Comparison of ENCODE assay signal across 20 cellular contexts in the genomic region with DNA sequence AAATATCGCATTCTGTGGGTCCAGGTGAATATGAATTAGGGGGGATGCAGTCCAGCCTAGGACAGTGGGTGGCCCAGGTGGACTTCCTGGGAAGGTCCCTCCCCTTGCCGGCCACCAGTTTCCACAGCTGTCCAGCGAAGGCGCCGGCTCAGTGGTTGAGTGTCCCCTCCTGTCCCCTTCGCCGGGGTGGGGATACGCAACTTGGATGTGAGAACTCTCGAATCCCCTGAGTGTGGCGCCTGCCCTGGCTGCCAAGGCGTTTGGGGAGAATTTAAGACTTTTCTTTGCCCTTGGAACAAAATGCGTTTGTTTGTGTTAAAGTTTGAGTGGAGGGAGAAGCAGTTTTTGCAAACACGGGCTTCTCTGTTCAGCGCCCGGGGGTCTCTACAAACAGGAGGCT.
A peak's percentile ranks its signal among the peaks of the same experiment; 100 is the strongest.
DNase-seq lines count a peak whose midpoint lies in the region; ATAC-seq and TF ChIP-seq lines count a peak whose summit lies in the region.
"Had no signal": no experiment of that assay in that cellular context is flagged by ENCODE, and none has a peak within 500 bp of the region (broad histone marks: within the 10 kb centered on the region; RNA-seq: fewer than 3 reads in every experiment).

No MANE protein-coding gene starts in this region.

- H2BK120ac ChIP-seq in H9 (ENCODE audit: low read depth, low read length, poor library complexity, severe bottlenecking): no peak overlapping the region

- H2BK20ac ChIP-seq in H9 (ENCODE audit: low read depth, low read length, poor library complexity, severe bottlenecking): no peak overlapping the region

- H2BK15ac ChIP-seq in H9 (ENCODE audit: low read depth, low read length): no peak overlapping the region

- H3K4me1 ChIP-seq in H9 (ENCODE audit: insufficient read depth, low read length): no peaks in the 10 kb centered on the region
- no peaks in the 10 kb centered on the region for H3K4me1 ChIP-seq in effector memory CD4-positive, alpha-beta T cell (ENCODE audit: control insufficient read depth, insufficient read depth, low read length, poor library complexity, severe bottlenecking)
- H3K4me1 ChIP-seq: HAP-1 had no signal

- no peak overlapping the region for H3K4me3 Mint-ChIP-seq in H9
- H3K4me3 Mint-ChIP-seq: activated naive CD4-positive, alpha-beta T cell treated with anti-CD3 and anti-CD28 coated beads, Interleukin-2, amount 50 U/mL, for 24 hours; stimulated activated naive CD8-positive, alpha-beta T cell treated with anti-CD3 and anti-CD28 coated beads, Interleukin-15, amount 100 ng/mL, for 72 hours had no signal

- no peak overlapping the region for H2BK5ac ChIP-seq in H9 (ENCODE audit: insufficient read length, low read length)

- H3K9me3 Mint-ChIP-seq in H9: no peaks in the 10 kb centered on the region
- H3K9me3 Mint-ChIP-seq: activated naive CD4-positive, alpha-beta T cell treated with anti-CD3 and anti-CD28 coated beads, Interleukin-2, amount 50 U/mL, for 24 hours; stimulated activated naive CD8-positive, alpha-beta T cell treated with anti-CD3 and anti-CD28 coated beads, Interleukin-15, amount 100 ng/mL, for 72 hours had no signal

- H3K27ac ChIP-seq in H9 (ENCODE audit: insufficient read length, low read depth, low read length) (no peak overlapping the region), WERI-Rb-1 (no peak overlapping the region)
- H3K27ac ChIP-seq in effector memory CD4-positive, alpha-beta T cell (ENCODE audit: insufficient read depth, low read length, poor library complexity, severe bottlenecking): no peak overlapping the region
- H3K27ac ChIP-seq: KMS-11 had no signal

- no peak overlapping the region for H2AK5ac ChIP-seq in H9 (ENCODE audit: insufficient read length, low read length)

- H3K23ac ChIP-seq in H9 (ENCODE audit: insufficient read length, low read depth, low read length): no peak overlapping the region

- H3K18ac ChIP-seq in H9 (ENCODE audit: insufficient read length, low read depth, low read length): no peak overlapping the region

- H3K79me2 ChIP-seq in H9 (ENCODE audit: insufficient read depth, low read length): no peaks in the 10 kb centered on the region

- no peak for TF ChIP-seq CTCF in H9 (conservative IDR thresholded peaks at IDR 0.05)
- TF ChIP-seq CTCF in WERI-Rb-1 (IDR thresholded peaks at IDR 0.05; ENCODE audit: low read depth, low read length): no peak

- H3K56ac ChIP-seq in H9 (ENCODE audit: insufficient read length, low read depth, low read length): no peak overlapping the region

- no peak overlapping the region for H2AFZ ChIP-seq in H9 (ENCODE audit: low read length)

- H3T11ph ChIP-seq in H9 (ENCODE audit: low read length): no peak overlapping the region

- ATAC-seq in left colon: no peak
- no peak for ATAC-seq in GM18520 (IDR thresholded peaks at IDR 0.05; ENCODE audit: unreplicated experiment)
- ATAC-seq: stimulated activated naive CD8-positive, alpha-beta T cell treated with anti-CD3 and anti-CD28 coated beads, Interleukin-15, amount 100 ng/mL, for 72 hours had no signal

- DNase-seq in H9 (peak; percentile 12), WERI-Rb-1 (peak; percentile 6), left colon (peak; percentile 9 to 17), posterior cingulate gyrus (peak in 6 of 10 donors; percentile 6 to 81 (median 32)), retina (no peak), cerebellar nuclear complex (lab: John Stamatoyannopoulos, UW) (no peak)
- no peak for DNase-seq in effector memory CD4-positive, alpha-beta T cell
- DNase-seq: activated CD4-positive, alpha-beta T cell treated with anti-CD3 and anti-CD28 coated beads, Interleukin-2, amount 50 U/mL, for 4 hours; activated CD8-positive, alpha-beta memory T cell treated with anti-CD3 and anti-CD28 coated beads, Interleukin-2, amount 50 U/mL, for 48 hours; COR-L47; NCI-H1694; NCI-H226; stimulated activated CD4-positive, alpha-beta T cell treated with anti-CD3 and anti-CD28 coated beads, Interleukin-4, amount 100 ng/mL, for 4 hours had no signal

- no peaks in the 10 kb centered on the region for H3K36me3 ChIP-seq in WERI-Rb-1
- peaks cover 12% of the 10 kb centered on the region for H3K36me3 ChIP-seq in effector memory CD4-positive, alpha-beta T cell (ENCODE audit: control insufficient read depth, insufficient read depth, low read length)
- H3K36me3 ChIP-seq: HAP-1, SJCRH30 had no signal

- H3K27me3 Mint-ChIP-seq in H9 (ENCODE audit: low read depth): peaks cover 70% of the 10 kb centered on the region
- H3K27me3 Mint-ChIP-seq: activated naive CD4-positive, alpha-beta T cell treated with anti-CD3 and anti-CD28 coated beads, Interleukin-2, amount 50 U/mL, for 24 hours; stimulated activated naive CD8-positive, alpha-beta T cell treated with anti-CD3 and anti-CD28 coated beads, Interleukin-15, amount 100 ng/mL, for 72 hours had no signal

- H3K14ac ChIP-seq in H9 (ENCODE audit: insufficient read depth, low read length): no peak overlapping the region

- no peak overlapping the region for H3K4me3 ChIP-seq in WERI-Rb-1 (ENCODE audit: low read depth, low read length)
- no peak overlapping the region for H3K4me3 ChIP-seq in effector memory CD4-positive, alpha-beta T cell (ENCODE audit: insufficient read depth, low read depth, low read length, poor library complexity, severe bottlenecking)
- H3K4me3 ChIP-seq: HAP-1, lung, SJCRH30 had no signal

- no peaks in the 10 kb centered on the region for H3K23me2 ChIP-seq in H9 (ENCODE audit: insufficient read length, low read depth, low read length, poor library complexity, severe bottlenecking)

- no peaks in the 10 kb centered on the region for H3K79me1 ChIP-seq in H9 (ENCODE audit: insufficient read depth, low read depth, low read length, poor library complexity, severe bottlenecking)

- H4K20me1 ChIP-seq in H9 (ENCODE audit: control insufficient read depth, insufficient read depth, insufficient read length): no peaks in the 10 kb centered on the region

- WGBS in H9 (ENCODE audit: extremely low coverage, insufficient read length, low lambda C conversion rate): no CpG with 5 or more reads among the region's 15 CpGs

- no peak overlapping the region for H3K9ac ChIP-seq in H9 (ENCODE audit: extremely low read depth, insufficient read length, low read length)
- H3K9ac ChIP-seq: KMS-11 had no signal

- H4K91ac ChIP-seq in H9 (ENCODE audit: insufficient read length, low read depth, low read length): no peak overlapping the region

- no peaks in the 10 kb centered on the region for H3K36me3 Mint-ChIP-seq in H9 (ENCODE audit: insufficient read depth in 1 of 3, low read depth in 3 of 3)
- H3K36me3 Mint-ChIP-seq: activated naive CD4-positive, alpha-beta T cell treated with anti-CD3 and anti-CD28 coated beads, Interleukin-2, amount 50 U/mL, for 24 hours had no signal

- H4K8ac ChIP-seq in H9 (replicated peaks; ENCODE audit: insufficient read length, low read depth, low read length): no peak overlapping the region

- H3K27me3 ChIP-seq in H9 (ENCODE audit: insufficient read depth, low read length): no peaks in the 10 kb centered on the region; the same call in 1 of the 2 replicates
- H3K27me3 ChIP-seq in WERI-Rb-1 (ENCODE audit: insufficient read depth, low read depth, severe bottlenecking): no peaks in the 10 kb centered on the region
- H3K27me3 ChIP-seq in effector memory CD4-positive, alpha-beta T cell (replicated peaks; ENCODE audit: control insufficient read depth, insufficient read depth, low read length, poor library complexity, severe bottlenecking): no peaks in the 10 kb centered on the region
- H3K27me3 ChIP-seq: SJCRH30 had no signal

- H3K9me3 ChIP-seq in H9 (ENCODE audit: control insufficient read depth, low read depth, low read length) (no peaks in the 10 kb centered on the region), WERI-Rb-1 (ENCODE audit: severe bottlenecking) (no peaks in the 10 kb centered on the region)
- H3K9me3 ChIP-seq in effector memory CD4-positive, alpha-beta T cell (ENCODE audit: control insufficient read depth, low read length): no peaks in the 10 kb centered on the region
- H3K9me3 ChIP-seq: HAP-1, SJCRH30 had no signal

- H4K5ac ChIP-seq in H9 (ENCODE audit: insufficient read length, low read depth, low read length): no peak overlapping the region

- H3K4ac ChIP-seq in H9 (ENCODE audit: low read depth, low read length): no peak overlapping the region

- peak overlapping the region in 1 of 3 experiments; percentile 59; a peak in 2 of 7 replicates for H3K27ac Mint-ChIP-seq in H9
- H3K27ac Mint-ChIP-seq: activated naive CD4-positive, alpha-beta T cell treated with anti-CD3 and anti-CD28 coated beads, Interleukin-2, amount 50 U/mL, for 24 hours; stimulated activated naive CD8-positive, alpha-beta T cell treated with anti-CD3 and anti-CD28 coated beads, Interleukin-15, amount 100 ng/mL, for 72 hours had no signal

- no peak overlapping the region for H2BK12ac ChIP-seq in H9 (ENCODE audit: insufficient read length, low read depth, low read length)

- no peak overlapping the region for H3K4me2 ChIP-seq in H9 (ENCODE audit: insufficient read depth, insufficient read length, low read length)
- H3K4me2 ChIP-seq: KMS-11 had no signal

- H3K4me1 Mint-ChIP-seq in H9: peaks cover 2 to 7% of the 10 kb centered on the region in 2 experiments; a peak in 2 of 4 replicates
- H3K4me1 Mint-ChIP-seq: activated naive CD4-positive, alpha-beta T cell treated with anti-CD3 and anti-CD28 coated beads, Interleukin-2, amount 50 U/mL, for 24 hours; stimulated activated naive CD8-positive, alpha-beta T cell treated with anti-CD3 and anti-CD28 coated beads, Interleukin-15, amount 100 ng/mL, for 72 hours had no signal

- intact Hi-C loops in left colon (cut with DNase I, micrococcal nuclease): no loop called here
- intact Hi-C loops in posterior cingulate gyrus (cut with DNase I): no loop called here

Comparison
In these comparisons a context has a peak if more than half of its experiments do, and no peak if none do; other contexts are left out.
1. DNase-seq: peak in H9 (single experiment), WERI-Rb-1 (single experiment), left colon (2 of 2) and posterior cingulate gyrus (6 of 10); none in effector memory CD4-positive, alpha-beta T cell (0 of 3), retina (single experiment) and cerebellar nuclear complex (0 of 2).